ENCODE assay signal across 8 cellular contexts in the genomic region with DNA sequence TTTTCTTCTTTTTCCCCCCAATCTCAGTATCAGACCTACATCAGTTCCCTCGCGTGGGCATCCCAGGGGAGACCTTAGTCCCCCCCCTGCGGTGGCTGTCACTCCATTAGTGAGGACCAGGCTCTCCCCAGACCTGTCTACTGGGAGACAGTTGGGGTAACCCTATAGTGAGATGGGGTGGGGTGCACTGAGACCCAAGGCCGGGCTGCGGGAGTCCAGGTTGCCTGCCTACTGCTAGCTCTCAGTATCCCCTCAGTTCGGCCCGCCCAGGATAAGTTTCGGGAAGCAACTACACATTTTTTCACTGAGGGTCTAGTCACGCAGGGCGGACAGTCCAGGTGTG. TPM values are rescaled to one million over a fixed set of nuclear protein-coding genes. Genes with fewer than 3 reads are reported as not detected.
A peak's percentile ranks its signal among the peaks of the same experiment; 100 is the strongest.
DNase-seq lines count a peak whose midpoint lies in the region; ATAC-seq and TF ChIP-seq lines count a peak whose summit lies in the region.

No MANE protein-coding gene starts in this region.

- H3K27me3 Mint-ChIP-seq in CD14-positive monocyte (ENCODE audit: low read depth in 3 of 3), result no peaks in the 10 kb centered on the region
- H3K27me3 Mint-ChIP-seq in endodermal cell (ENCODE audit: insufficient read depth), result no peaks in the 10 kb centered on the region

- WGBS in endodermal cell (ENCODE audit: insufficient coverage in 1 of 2, insufficient read length in 1 of 2), 2 experiments, result 83 to 94% methylated on average over 7 to 10 of the region's 10 CpGs
- WGBS in neuronal stem cell (ENCODE audit: extremely low coverage in 2 of 2, insufficient read length in 2 of 2, insufficient replicate concordance in 1 of 2), 2 donors, result no CpG with 5 or more reads among the region's 10 CpGs

- H2BK120ac ChIP-seq in neuronal stem cell (ENCODE audit: low read depth, low read length), result no peak overlapping the region

- H3K27me3 ChIP-seq in Loucy (ENCODE audit: insufficient read depth, low read length, poor library complexity, severe bottlenecking) (peaks cover 3% of the 10 kb centered on the region), endodermal cell (ENCODE audit: control insufficient read depth, insufficient read depth, low read length, poor library complexity, severe bottlenecking) (no peaks in the 10 kb centered on the region), neuronal stem cell (ENCODE audit: control insufficient read depth in 3 of 3, insufficient read depth in 3 of 3, low read depth in 1 of 3, low read length in 3 of 3) (no peaks in the 10 kb centered on the region)

- no peaks in the 10 kb centered on the region for H3K9me3 Mint-ChIP-seq in CD14-positive monocyte
- H3K9me3 Mint-ChIP-seq in endodermal cell, result no peaks in the 10 kb centered on the region

- H3K4me1 ChIP-seq in Loucy (ENCODE audit: insufficient read depth, low read length, poor library complexity, severe bottlenecking) (peaks cover 38% of the 10 kb centered on the region), endodermal cell (ENCODE audit: control insufficient read depth, insufficient read depth, low read length) (no peaks in the 10 kb centered on the region), neuronal stem cell (ENCODE audit: control insufficient read depth in 2 of 2, insufficient read depth in 1 of 2, low read depth in 1 of 2, low read length in 2 of 2) (peaks cover 4 to 5% of the 10 kb centered on the region in 2 donors)

- H3K18ac ChIP-seq in neuronal stem cell (ENCODE audit: low read length), result peak overlapping the region; percentile 94

- no peak overlapping the region for H4K91ac ChIP-seq in neuronal stem cell (ENCODE audit: low read depth, low read length, poor library complexity)

- H3K27ac Mint-ChIP-seq in CD14-positive monocyte (peak overlapping the region in 6 of 7 donors; percentile 46 to 86 (median 74)), endodermal cell (no peak overlapping the region)

- no peak overlapping the region for H3K23ac ChIP-seq in neuronal stem cell (ENCODE audit: low read depth, low read length, poor library complexity)

- no peak for ATAC-seq in GM19324 (IDR thresholded peaks at IDR 0.05; ENCODE audit: low FRiP score, unreplicated experiment)

- no peak overlapping the region for H3K4ac ChIP-seq in neuronal stem cell (ENCODE audit: low read length)

- H3K36me3 Mint-ChIP-seq in CD14-positive monocyte (no peaks in the 10 kb centered on the region), endodermal cell (ENCODE audit: low read depth) (no peaks in the 10 kb centered on the region)

- H2BK5ac ChIP-seq in neuronal stem cell (ENCODE audit: low read length), result no peak overlapping the region

- peaks cover 34% of the 10 kb centered on the region for H3K4me1 Mint-ChIP-seq in CD14-positive monocyte
- H3K4me1 Mint-ChIP-seq in endodermal cell, result peaks cover 20% of the 10 kb centered on the region

- no peaks in the 10 kb centered on the region for H3K36me3 ChIP-seq in Loucy (ENCODE audit: insufficient read depth, low read length)
- H3K36me3 ChIP-seq in endodermal cell (ENCODE audit: control insufficient read depth, insufficient read depth, low read length), result no peaks in the 10 kb centered on the region
- H3K36me3 ChIP-seq in neuronal stem cell (replicated peaks in 1 of 2; ENCODE audit: control insufficient read depth in 2 of 2, insufficient read depth in 2 of 2, low read length in 2 of 2), result no peaks in the 10 kb centered on the region

- H3K4me3 ChIP-seq in Loucy (ENCODE audit: low read length, poor library complexity, severe bottlenecking) (peak overlapping the region; percentile 98), endodermal cell (ENCODE audit: low read length) (peak overlapping the region; percentile 75), neuronal stem cell (ENCODE audit: low read length in 2 of 2) (peak overlapping the region; percentile 75 to 83)

- peaks cover 37% of the 10 kb centered on the region for H4K20me1 ChIP-seq in Loucy (ENCODE audit: insufficient read depth, low read length, poor library complexity, severe bottlenecking)

- H3K4me2 ChIP-seq in Loucy (ENCODE audit: low read depth, low read length, poor library complexity, severe bottlenecking), result peak overlapping the region; percentile 71
- peak overlapping the region; percentile 52 for H3K4me2 ChIP-seq in neuronal stem cell (ENCODE audit: insufficient read depth, low read length, poor library complexity, severe bottlenecking)

- no peaks in the 10 kb centered on the region for H3K9me2 ChIP-seq in Loucy (replicated peaks; ENCODE audit: low read depth, low read length)

- H3K9ac ChIP-seq in Loucy (ENCODE audit: low read depth, low read length, poor library complexity, severe bottlenecking), result peak overlapping the region; percentile 70
- H3K9ac ChIP-seq in endodermal cell (ENCODE audit: extremely low read depth, low read length, poor library complexity, severe bottlenecking), result no peak overlapping the region
- no peak overlapping the region for H3K9ac ChIP-seq in neuronal stem cell (ENCODE audit: low read depth, low read length, poor library complexity)

- intact Hi-C loops in CD14-positive monocyte (cut with micrococcal nuclease), result no loop called here

- DNase-seq in CD14-positive monocyte (ENCODE audit: low spot score) (no peak), endodermal cell (peak; percentile 58), neuronal stem cell (ENCODE audit: low spot score) (no peak), NCI-H82 treated with DMSO at 0.1 percent for 48 hours (lab: John Stamatoyannopoulos, UW; ENCODE audit: unreplicated experiment) (no peak), NOMO-1 (lab: John Stamatoyannopoulos, UW; ENCODE audit: unreplicated experiment in 2 of 2) (no peak)
- no peak for DNase-seq in activated CD4-positive, alpha-beta T cell treated with anti-CD3 and anti-CD28 coated beads, Interleukin-2, amount 50 U/mL, for 48 hours

- H3K79me2 ChIP-seq in Loucy (ENCODE audit: insufficient read depth, low read length), result peaks cover 40% of the 10 kb centered on the region

- peaks cover 2% of the 10 kb centered on the region for H3K79me1 ChIP-seq in neuronal stem cell (ENCODE audit: low read depth, low read length)

- H3K9me3 ChIP-seq in Loucy (ENCODE audit: insufficient read depth, low read depth, low read length), result no peaks in the 10 kb centered on the region
- H3K9me3 ChIP-seq in endodermal cell (ENCODE audit: control insufficient read depth, low read length), result no peaks in the 10 kb centered on the region
- H3K9me3 ChIP-seq in neuronal stem cell (replicated peaks in 1 of 2; ENCODE audit: control insufficient read depth in 2 of 2, insufficient read depth in 1 of 2, low read depth in 1 of 2, low read length in 2 of 2), result no peaks in the 10 kb centered on the region

- peak overlapping the region; percentile 66 for H2AFZ ChIP-seq in Loucy (ENCODE audit: low read length)
- H2AFZ ChIP-seq in neuronal stem cell (ENCODE audit: low read length), result peak overlapping the region; percentile 93

- peaks cover 4% of the 10 kb centered on the region for H3F3A ChIP-seq in Loucy (ENCODE audit: low read depth)

- H3K27ac ChIP-seq in endodermal cell (ENCODE audit: low read depth, low read length), result no peak overlapping the region
- H3K27ac ChIP-seq in neuronal stem cell (replicated peaks; ENCODE audit: low read length), result no peak overlapping the region

- H2BK12ac ChIP-seq in neuronal stem cell (ENCODE audit: low read length), result no peak overlapping the region

- H3K4me3 Mint-ChIP-seq in CD14-positive monocyte (peak overlapping the region; percentile 83 to 87), endodermal cell (peak overlapping the region; percentile 89)

- H4K8ac ChIP-seq in neuronal stem cell (ENCODE audit: low read depth, low read length), result no peak overlapping the region

- H2BK15ac ChIP-seq in neuronal stem cell (ENCODE audit: low read length), result no peak overlapping the region

- H3K14ac ChIP-seq in neuronal stem cell (ENCODE audit: low read length), result no peak overlapping the region

- TF ChIP-seq CTCF in CD14-positive monocyte (IDR thresholded peaks at IDR 0.05), result no peak
- TF ChIP-seq CTCF in Loucy (conservative IDR thresholded peaks at IDR 0.05; ENCODE audit: low read length), result no peak
- no peak for TF ChIP-seq CTCF in endodermal cell (conservative IDR thresholded peaks at IDR 0.05)

- H2AK5ac ChIP-seq in neuronal stem cell (ENCODE audit: low read depth, low read length), result no peak overlapping the region

RNA-seq across cellular contexts. Expression of a gene that starts 0.7 kb away (rescaled TPM):
- 10 to 100 TPM; 26.9 to 37.6 TPM for polyA plus RNA-seq in CD14-positive monocyte
- 10 to 100 TPM; 59.6 to 65.6 TPM for total RNA-seq in endodermal cell
- polyA plus RNA-seq in endodermal cell (2013, experiment 1 of 2), result 27.3 TPM
- polyA plus RNA-seq in endodermal cell (2013, experiment 2 of 2), result 27.9 TPM
- 43.7 TPM for polyA plus RNA-seq in neuronal stem cell (2013, experiment 1 of 2)
- 41.7 TPM for polyA plus RNA-seq in neuronal stem cell (2013, experiment 2 of 2)
